In genomic region chr12:105278043-105278697, GRCh38 we compare ENCODE assay signal across 11 cellular contexts. TPM values are rescaled to one million over a fixed set of nuclear protein-coding genes. Genes with fewer than 3 reads are reported as not detected.
DNase-seq lines count a peak whose midpoint lies in the region; ATAC-seq, FAIRE-seq and TF ChIP-seq lines count a peak whose summit lies in the region.
"Had no signal": no experiment of that assay in that cellular context is flagged by ENCODE, and none has a peak within 500 bp of the region (broad histone marks: within the 10 kb centered on the region; RNA-seq: fewer than 3 reads in every experiment).

No MANE protein-coding gene starts in this region.

- peak; percentile 16 for DNase-seq in H54 (ENCODE audit: insufficient read length, low spot score)
- peak; percentile 37 for DNase-seq in SK-MEL-5 (ENCODE audit: low read depth, low spot score)
- DNase-seq in foreskin fibroblast = peak; percentile 44 to 56
- DNase-seq in testis = peak; percentile 85
- no peak for DNase-seq in NOMO-1 (lab: John Stamatoyannopoulos, UW; ENCODE audit: unreplicated experiment in 2 of 2)
- DNase-seq in NCI-H82 (lab: John Stamatoyannopoulos, UW) = no peak
- DNase-seq: activated CD4-positive, alpha-beta T cell treated with anti-CD3 and anti-CD28 coated beads for 1 hour; activated naive CD8-positive, alpha-beta T cell treated with anti-CD3 and anti-CD28 coated beads, Interleukin-2, amount 10 ng/mL, durations not matched to agents 7 days and 5 days; midbrain had no signal

- H3K27me3 ChIP-seq in testis = no peaks in the 10 kb centered on the region

- TF ChIP-seq POLR2A in H54 (IDR thresholded peaks at IDR 0.05; ENCODE audit: low read depth, low read length) = no peak
- TF ChIP-seq POLR2A in testis (IDR thresholded peaks at IDR 0.05) = no peak

- H3K27ac ChIP-seq in testis = peak overlapping the region; percentile 46 to 68
- H3K27ac ChIP-seq: RWPE1 had no signal

- in situ Hi-C loops in SK-MEL-5 (cut with HindIII; ENCODE audit: low pct_unique_long_range_greater_than_20kb, low sequenced_read_pairs) = no loop called here

- 41 to 58% methylated on average over 4 of the region's 4 CpGs for WGBS in testis, 2 donors

- no peaks in the 10 kb centered on the region for H3K9me3 ChIP-seq in testis

- no peaks in the 10 kb centered on the region for H3K36me3 ChIP-seq in testis (ENCODE audit: low read depth, missing control alignments)

- FAIRE-seq in H54 (lab: Jason Lieb, UNC) = no peak

- peaks cover 5% of the 10 kb centered on the region for H3K4me1 ChIP-seq in testis

- ATAC-seq in GM18498 (IDR thresholded peaks at IDR 0.05; ENCODE audit: unreplicated experiment) = no peak

- H3K4me3 ChIP-seq in foreskin fibroblast (ENCODE audit: low read depth in 1 of 2, low read length in 2 of 2) = no peak overlapping the region
- H3K4me3 ChIP-seq in testis = no peak overlapping the region

- intact Hi-C loops in testis (cut with DNase I; ENCODE audit: low total_unique reads) = no loop called here

- TF ChIP-seq CTCF in foreskin fibroblast (IDR thresholded peaks at IDR 0.05; ENCODE audit: low read depth, low read length) (peak; percentile 12), testis (IDR thresholded peaks at IDR 0.05) (peak; percentile 13 to 46 (median 41))

RNA-seq across cellular contexts. Expression of gene APPL2, which starts 42.2 kb away (rescaled TPM):
- total RNA-seq in SK-MEL-5 (2014; rRNA removed; shearing (Covaris generic)) = 34.4 and 37.3 TPM in 2 replicates
- 27.0 and 34.5 TPM in 2 replicates for polyA plus RNA-seq in SK-MEL-5 (2015; cell fraction: cytosol; rRNA removed)
- 77.2 and 83.0 TPM in 2 replicates for polyA plus RNA-seq in SK-MEL-5 (2015; cell fraction: nucleus; rRNA removed)
- 100 to 1,000 TPM; 129 to 140 TPM for total RNA-seq in testis
- polyA plus RNA-seq in testis (ENCODE audit: insufficient read depth, low read depth, low replicate concordance) = 70.9 TPM

RNA-seq across cellular contexts. Expression of gene C12orf75, which starts 52.3 kb away (rescaled TPM):
- total RNA-seq in SK-MEL-5 (2014; rRNA removed; shearing (Covaris generic)) = 2.1 and 4.2 TPM in 2 replicates
- 1.5 and 2.1 TPM in 2 replicates for polyA plus RNA-seq in SK-MEL-5 (2015; cell fraction: cytosol; rRNA removed)
- not detected in 2 replicates for polyA plus RNA-seq in SK-MEL-5 (2015; cell fraction: nucleus; rRNA removed)
- 100 to 1,000 TPM; 112 to 121 TPM for total RNA-seq in testis
- 144 TPM for polyA plus RNA-seq in testis (ENCODE audit: insufficient read depth, low read depth, low replicate concordance)

Comparison
In these comparisons a context has a peak if more than half of its experiments do, and no peak if none do; other contexts are left out.
1. DNase-seq: peak in H54 (single experiment), SK-MEL-5 (single experiment), foreskin fibroblast (2 of 2) and testis (single experiment); none in NOMO-1 (0 of 2) and NCI-H82 (single experiment).
2. RNA of gene C12orf75, which starts 52.3 kb away (total RNA-seq): 112 to 121 TPM in testis; 2.1 to 4.2 TPM in SK-MEL-5; every median in the first group is over 10 times any median in the second.